ENCODE assay signal across 1 cellular context in genomic region chr11:66367561-66368312, GRCh38.
TF ChIP-seq lines count a peak whose summit lies in the region.

No MANE protein-coding gene starts in this region.

TF ChIP-seq in WTC11, 78 proteins besides CTCF, POLR2A, EP300 and RAD21:
- no peak for TF ChIP-seq AR (CRISPR knock-in tag; IDR thresholded peaks at IDR 0.05)
- TF ChIP-seq SMAD3 (CRISPR knock-in tag; IDR thresholded peaks at IDR 0.05; ENCODE audit: borderline replicate concordance): no peak
- no peak for TF ChIP-seq RORB (CRISPR knock-in tag; IDR thresholded peaks at IDR 0.05)
- TF ChIP-seq EMX1 (CRISPR knock-in tag; IDR thresholded peaks at IDR 0.05): no peak
- no peak for TF ChIP-seq FOXP4 (CRISPR knock-in tag; IDR thresholded peaks at IDR 0.05)
- no peak for TF ChIP-seq ERG (CRISPR knock-in tag; IDR thresholded peaks at IDR 0.05)
- TF ChIP-seq RELA (CRISPR knock-in tag; IDR thresholded peaks at IDR 0.05; ENCODE audit: borderline replicate concordance): no peak
- TF ChIP-seq FOXP1 (CRISPR knock-in tag; IDR thresholded peaks at IDR 0.05; ENCODE audit: borderline replicate concordance): no peak
- TF ChIP-seq ZNF671 (CRISPR knock-in tag; IDR thresholded peaks at IDR 0.05): no peak
- TF ChIP-seq ARID4B (CRISPR knock-in tag; IDR thresholded peaks at IDR 0.05; ENCODE audit: borderline replicate concordance): no peak
- TF ChIP-seq ATF3 (CRISPR knock-in tag; conservative IDR thresholded peaks at IDR 0.05): no peak
- no peak for TF ChIP-seq MAX (CRISPR knock-in tag; IDR thresholded peaks at IDR 0.05)
- TF ChIP-seq USF1 (CRISPR knock-in tag; IDR thresholded peaks at IDR 0.05): no peak
- TF ChIP-seq E2F4 (CRISPR knock-in tag; IDR thresholded peaks at IDR 0.05; ENCODE audit: borderline replicate concordance, low read depth): no peak
- no peak for TF ChIP-seq NFE2L1 (CRISPR knock-in tag; IDR thresholded peaks at IDR 0.05)
- TF ChIP-seq ZNF425 (CRISPR knock-in tag; conservative IDR thresholded peaks at IDR 0.05): no peak
- TF ChIP-seq ZNF532 (CRISPR knock-in tag; IDR thresholded peaks at IDR 0.05; ENCODE audit: borderline replicate concordance): no peak
- no peak for TF ChIP-seq HMGXB4 (CRISPR knock-in tag; IDR thresholded peaks at IDR 0.05)
- no peak for TF ChIP-seq NR3C1 (CRISPR knock-in tag; conservative IDR thresholded peaks at IDR 0.05; ENCODE audit: low read depth)
